In genomic region chr11:120517390-120518315, GRCh38 we compare ENCODE assay signal across 13 cellular contexts. TPM values are rescaled to one million over a fixed set of nuclear protein-coding genes. Genes with fewer than 3 reads are reported as not detected.
A peak's percentile ranks its signal among the peaks of the same experiment; 100 is the strongest.
DNase-seq lines count a peak whose midpoint lies in the region; ATAC-seq and TF ChIP-seq lines count a peak whose summit lies in the region.
"Had no signal": no experiment of that assay in that cellular context is flagged by ENCODE, and none has a peak within 500 bp of the region (broad histone marks: within the 10 kb centered on the region; RNA-seq: fewer than 3 reads in every experiment).

No MANE protein-coding gene starts in this region.

- H3K79me1 ChIP-seq in mesenchymal stem cell (replicated peaks; ENCODE audit: low read length, poor library complexity, severe bottlenecking) = no peaks in the 10 kb centered on the region

- peak overlapping the region; percentile 31 for H2AK5ac ChIP-seq in mesenchymal stem cell (ENCODE audit: low read length, severe bottlenecking)

- H3K36me3 ChIP-seq in brain microvascular endothelial cell (replicated peaks) (no peaks in the 10 kb centered on the region), mesenchymal stem cell (ENCODE audit: control insufficient read depth in 1 of 2, insufficient read depth in 2 of 2, low read depth in 1 of 2, low read length in 2 of 2) (no peaks in the 10 kb centered on the region), upper lobe of right lung (no peaks in the 10 kb centered on the region)
- H3K36me3 ChIP-seq: uterus had no signal

- 51% methylated on average over 20 of the region's 23 CpGs for WGBS in mesenchymal stem cell

- no peak overlapping the region for H3K27ac ChIP-seq in brain microvascular endothelial cell
- H3K27ac ChIP-seq in mesenchymal stem cell (ENCODE audit: low read length, poor library complexity, severe bottlenecking) = no peak overlapping the region
- peak overlapping the region; percentile 70 for H3K27ac ChIP-seq in upper lobe of right lung
- H3K27ac ChIP-seq: uterus had no signal

- in situ Hi-C loops in brain microvascular endothelial cell (cut with HindIII; ENCODE audit: low pct_ligation_motif_present, low sequenced_read_pairs) = loop anchor here (25.0 kb wide), 1 partner anchor 170 kb away; no protein-coding TSS in a partner anchor

- H4K91ac ChIP-seq in mesenchymal stem cell (ENCODE audit: low read length) = peak overlapping the region; percentile 67

- peak; percentile 31 for DNase-seq in activated effector memory CD4-positive, alpha-beta T cell treated with anti-CD3 and anti-CD28 coated beads, Interleukin-2, amount 50 U/mL, for 16 hours
- DNase-seq in activated effector memory CD4-positive, alpha-beta T cell treated with Interleukin-2 at 50 U/mL for 16 hours = no peak
- DNase-seq in brain microvascular endothelial cell (peak; percentile 34), mesenchymal stem cell (peak; percentile 71), upper lobe of right lung (peak; percentile 62), kidney tubule cell (ENCODE audit: low spot score) (no peak)
- DNase-seq: activated CD4-positive, alpha-beta memory T cell treated with anti-CD3 and anti-CD28 coated beads for 36 hours; activated gamma-delta T cell treated with Interleukin-2 at 50 U/mL for 16 hours; T-helper 1 cell; uterus had no signal

- H3K4ac ChIP-seq in mesenchymal stem cell (ENCODE audit: low read depth in 1 of 2, low read length in 2 of 2) = no peak overlapping the region

- H2BK12ac ChIP-seq in mesenchymal stem cell (ENCODE audit: low read length in 2 of 2) = peak overlapping the region; percentile 33 to 80

- H3K4me1 ChIP-seq in mesenchymal stem cell (ENCODE audit: control insufficient read depth, insufficient read depth, low read depth, low read length) (peaks cover 14% of the 10 kb centered on the region), upper lobe of right lung (peaks cover 4% of the 10 kb centered on the region)
- H3K4me1 ChIP-seq: uterus had no signal

- no peak overlapping the region for H2BK15ac ChIP-seq in mesenchymal stem cell (ENCODE audit: low read depth, poor library complexity, severe bottlenecking)

- ATAC-seq in upper lobe of right lung = peak; percentile 43
- no peak for ATAC-seq in GM21423 (IDR thresholded peaks at IDR 0.05; ENCODE audit: unreplicated experiment)
- no peak for ATAC-seq in GM21381 (IDR thresholded peaks at IDR 0.05; ENCODE audit: unreplicated experiment)

- no peak for TF ChIP-seq CTCF in brain microvascular endothelial cell (IDR thresholded peaks at IDR 0.05; ENCODE audit: low read depth, low read length, missing control alignments)
- TF ChIP-seq CTCF in upper lobe of right lung (IDR thresholded peaks at IDR 0.05) = no peak

- intact Hi-C loops in upper lobe of right lung (cut with DNase I) = no loop called here

- H3K9me3 ChIP-seq in mesenchymal stem cell (ENCODE audit: control insufficient read depth, low read length) (no peaks in the 10 kb centered on the region), upper lobe of right lung (no peaks in the 10 kb centered on the region)
- H3K9me3 ChIP-seq: uterus had no signal

- H3K4me3 ChIP-seq in brain microvascular endothelial cell (ENCODE audit: low read depth, low read length) (no peak overlapping the region), mesenchymal stem cell (ENCODE audit: insufficient read depth in 1 of 2, low read depth in 1 of 2, low read length in 2 of 2) (peak overlapping the region in 1 of 2 experiments; percentile 33), upper lobe of right lung (no peak overlapping the region)
- H3K4me3 ChIP-seq: uterus had no signal

- no peak overlapping the region for H2BK5ac ChIP-seq in mesenchymal stem cell (ENCODE audit: low read depth, low read length, poor library complexity, severe bottlenecking)

- peak overlapping the region; percentile 57 to 81 for H3K18ac ChIP-seq in mesenchymal stem cell (ENCODE audit: low read depth in 1 of 2, low read length in 2 of 2)

- peak overlapping the region; percentile 64 for H4K8ac ChIP-seq in mesenchymal stem cell (ENCODE audit: low read length)

- peak overlapping the region; percentile 29 for H2BK120ac ChIP-seq in mesenchymal stem cell (ENCODE audit: low read depth, low read length)

- H3K4me2 ChIP-seq in mesenchymal stem cell (ENCODE audit: low read length, poor library complexity, severe bottlenecking) = no peak overlapping the region

- H3K9ac ChIP-seq in mesenchymal stem cell (ENCODE audit: low read length) = no peak overlapping the region

- H3K27me3 ChIP-seq in brain microvascular endothelial cell (replicated peaks) = no peaks in the 10 kb centered on the region
- H3K27me3 ChIP-seq in mesenchymal stem cell (ENCODE audit: control insufficient read depth in 1 of 2, insufficient read depth in 1 of 2, low read length in 2 of 2) = peaks cover under 1 to 81% of the 10 kb centered on the region in 2 experiments
- peaks cover 28% of the 10 kb centered on the region for H3K27me3 ChIP-seq in upper lobe of right lung
- H3K27me3 ChIP-seq: uterus had no signal

- no peak overlapping the region for H3K23ac ChIP-seq in mesenchymal stem cell (ENCODE audit: low read length in 2 of 2)

- peak overlapping the region in 1 of 2 experiments; percentile 50 for H3K14ac ChIP-seq in mesenchymal stem cell (ENCODE audit: low read length in 2 of 2)

- H2AFZ ChIP-seq in mesenchymal stem cell (ENCODE audit: low read depth, low read length) = no peak overlapping the region

RNA-seq across cellular contexts. Expression of gene GRIK4, which starts 6.1 kb away (rescaled TPM):
- 0.26 TPM for polyA plus RNA-seq in mesenchymal stem cell (2013, experiment 1 of 2)
- 0.23 TPM for polyA plus RNA-seq in mesenchymal stem cell (2013, experiment 2 of 2)
- total RNA-seq in upper lobe of right lung = 4.3 TPM
- total RNA-seq: A673; activated CD4-positive, alpha-beta memory T cell treated with anti-CD3 and anti-CD28 coated beads for 36 hours had no signal

Comparison
In these comparisons a context has a peak if more than half of its experiments do, and no peak if none do; other contexts are left out.
1. DNase-seq: peak in activated effector memory CD4-positive, alpha-beta T cell treated with anti-CD3 and anti-CD28 coated beads, Interleukin-2, amount 50 U/mL, for 16 hours (single experiment), brain microvascular endothelial cell (single experiment), mesenchymal stem cell (single experiment) and upper lobe of right lung (single experiment); none in activated effector memory CD4-positive, alpha-beta T cell treated with Interleukin-2 at 50 U/mL for 16 hours (single experiment) and kidney tubule cell (single experiment).